ENCODE assay signal across 8 cellular contexts in genomic region chr2:222424281-222424728, GRCh38. TPM values are rescaled to one million over a fixed set of nuclear protein-coding genes. Genes with fewer than 3 reads are reported as not detected.
DNase-seq lines count a peak whose midpoint lies in the region; ATAC-seq and TF ChIP-seq lines count a peak whose summit lies in the region.

SGPP2 (plus strand) TSS chr2:222424543; CDS start chr2:222424603, 60 bp downstream.

- DNase-seq in SK-N-SH (no peak), esophagus squamous epithelium (lab: John Stamatoyannopoulos, UW) (no peak), osteoblast (ENCODE audit: insufficient read length, low spot score, missing footprints) (peak; percentile 53), uterus (no peak), KBM-7 (no peak)
- peak; percentile 74 for DNase-seq in activated CD4-positive, alpha-beta T cell treated with anti-CD3 and anti-CD28 coated beads, Interleukin-2, amount 10 ng/mL, durations not matched to agents 24 days and 14 days

- H3K27ac ChIP-seq in SK-N-SH (ENCODE audit: low read depth in 2 of 2, low read length in 1 of 2) (no peak within 1 kb of the TSS), esophagus squamous epithelium (peak within 1 kb of the TSS; percentile 80 to 95 (median 88)), osteoblast (ENCODE audit: low read depth, low read length) (no peak within 1 kb of the TSS), uterus (no peak within 1 kb of the TSS)

- TF ChIP-seq RAD21 in SK-N-SH (IDR thresholded peaks at IDR 0.05; ENCODE audit: low read length), result no peak

- no peaks in the 10 kb centered on the region for H3K79me2 ChIP-seq in SK-N-SH (ENCODE audit: insufficient read depth)
- H3K79me2 ChIP-seq in osteoblast (ENCODE audit: insufficient read depth, low read length), result no peaks in the 10 kb centered on the region

- no peaks in the 10 kb centered on the region for H3K9me3 Mint-ChIP-seq in activated CD4-positive, alpha-beta T cell treated with anti-CD3 and anti-CD28 coated beads, Interleukin-2, amount 10 ng/mL, durations not matched to agents 24 days and 14 days

- H3K4me3 Mint-ChIP-seq in activated CD4-positive, alpha-beta T cell treated with anti-CD3 and anti-CD28 coated beads, Interleukin-2, amount 10 ng/mL, durations not matched to agents 24 days and 14 days, result peak within 1 kb of the TSS; percentile 90

- ATAC-seq in SK-N-SH treated with all-trans-retinoic acid at 6 μM for 48 hours, result no peak; the same call in 2 of the 3 replicates
- peak; percentile 28 for ATAC-seq in HG03103 (IDR thresholded peaks at IDR 0.05; ENCODE audit: low read depth, unreplicated experiment)

- CTCF ChIA-PET in SK-N-SH (lab: Yijun Ruan, JAX), result interaction anchor here (3.3 kb wide), 1 partner anchor 106 kb away, joined by 8 read pairs; no protein-coding TSS in a partner anchor

- H4K20me1 ChIP-seq in SK-N-SH (ENCODE audit: insufficient read depth) (no peaks in the 10 kb centered on the region), osteoblast (ENCODE audit: insufficient read depth, low read length) (no peaks in the 10 kb centered on the region)

- peaks cover 16% of the 10 kb centered on the region; the same call in 1 of the 2 replicates for H3K27me3 ChIP-seq in SK-N-SH (ENCODE audit: insufficient read depth)
- H3K27me3 ChIP-seq in esophagus squamous epithelium, result peaks cover 0 to 47% (median 2%) of the 10 kb centered on the region in 4 donors
- peaks cover 19% of the 10 kb centered on the region for H3K27me3 ChIP-seq in osteoblast (ENCODE audit: insufficient read depth, low read length)
- H3K27me3 ChIP-seq in uterus, result peaks cover 9 to 18% of the 10 kb centered on the region in 2 donors

- TF ChIP-seq EP300 in SK-N-SH (IDR thresholded peaks at IDR 0.05; ENCODE audit: borderline replicate concordance in 1 of 2, low read depth in 1 of 2, low read length in 1 of 2), result no peak

- H3K4me1 ChIP-seq in SK-N-SH (ENCODE audit: control insufficient read depth in 1 of 2, insufficient read depth in 2 of 2, low read depth in 1 of 2, low read length in 1 of 2) (peaks cover 0 to 2% of the 10 kb centered on the region in 2 experiments; a peak in 1 of 4 replicates), esophagus squamous epithelium (peaks cover 7 to 62% (median 18%) of the 10 kb centered on the region in 3 donors), osteoblast (ENCODE audit: insufficient read depth, low read length) (no peaks in the 10 kb centered on the region), uterus (peaks cover 0 to 7% of the 10 kb centered on the region in 2 donors)

- H3K27ac Mint-ChIP-seq in activated CD4-positive, alpha-beta T cell treated with anti-CD3 and anti-CD28 coated beads, Interleukin-2, amount 10 ng/mL, durations not matched to agents 24 days and 14 days, result peak within 1 kb of the TSS; percentile 98

- intact Hi-C loops in activated CD4-positive, alpha-beta T cell treated with anti-CD3 and anti-CD28 coated beads, Interleukin-2, amount 10 ng/mL, durations not matched to agents 24 days and 14 days (cut with micrococcal nuclease), result loop anchor here (2.0 to 10.0 kb wide), 2 partner anchors 232 to 1600 kb away; partner anchors contain the start of gene FARSB
- intact Hi-C loops in esophagus squamous epithelium (cut with DNase I) (loop anchor here (5.0 kb wide), 1 partner anchor 102 kb away; a partner anchor contains a TSS), uterus (cut with DNase I; ENCODE audit: low total_unique reads) (no loop called here)

- TF ChIP-seq CTCF in SK-N-SH (IDR thresholded peaks at IDR 0.05) (no peak), esophagus squamous epithelium (IDR thresholded peaks at IDR 0.05) (no peak), osteoblast (IDR thresholded peaks at IDR 0.05; ENCODE audit: extremely low read depth, low read depth, low read length) (no peak), uterus (IDR thresholded peaks at IDR 0.05) (no peak)

- H3K9ac ChIP-seq in SK-N-SH, result no peak within 1 kb of the TSS

- H3K9me2 ChIP-seq in SK-N-SH, result no peaks in the 10 kb centered on the region

- no CpG with 5 or more reads among the region's 61 CpGs for WGBS in SK-N-SH (ENCODE audit: low lambda C conversion rate)
- WGBS in esophagus squamous epithelium, 2 donors, result 0% methylated on average over 12 of the region's 61 CpGs; no CpG with 5 or more reads in 1 of the 2 donors

- H3K4me2 ChIP-seq in SK-N-SH (peak within 1 kb of the TSS; percentile 7; the same call in 1 of the 2 replicates), osteoblast (ENCODE audit: insufficient read depth, low read length) (no peak within 1 kb of the TSS)

- in situ Hi-C loops in KBM-7 (cut with MboI; ENCODE audit: low pct_unique_long_range_greater_than_20kb, low sequenced_read_pairs), result no loop called here

- H2AFZ ChIP-seq in SK-N-SH (ENCODE audit: low read depth) (no peak within 1 kb of the TSS), osteoblast (ENCODE audit: low read length) (no peak within 1 kb of the TSS)

- peaks cover 26% of the 10 kb centered on the region for H3K27me3 Mint-ChIP-seq in activated CD4-positive, alpha-beta T cell treated with anti-CD3 and anti-CD28 coated beads, Interleukin-2, amount 10 ng/mL, durations not matched to agents 24 days and 14 days

- peaks cover 48% of the 10 kb centered on the region for H3K4me1 Mint-ChIP-seq in activated CD4-positive, alpha-beta T cell treated with anti-CD3 and anti-CD28 coated beads, Interleukin-2, amount 10 ng/mL, durations not matched to agents 24 days and 14 days

- H3K9me3 ChIP-seq in SK-N-SH, result no peaks in the 10 kb centered on the region
- no peaks in the 10 kb centered on the region for H3K9me3 ChIP-seq in esophagus squamous epithelium
- H3K9me3 ChIP-seq in osteoblast (ENCODE audit: low read depth, low read length), result no peaks in the 10 kb centered on the region
- no peaks in the 10 kb centered on the region for H3K9me3 ChIP-seq in uterus

- peaks cover 22% of the 10 kb centered on the region for H3K36me3 Mint-ChIP-seq in activated CD4-positive, alpha-beta T cell treated with anti-CD3 and anti-CD28 coated beads, Interleukin-2, amount 10 ng/mL, durations not matched to agents 24 days and 14 days (ENCODE audit: low read depth)

- H3K36me3 ChIP-seq in SK-N-SH (replicated peaks in 1 of 2; ENCODE audit: control insufficient read depth in 1 of 2, insufficient read depth in 2 of 2, low read length in 1 of 2) (no peaks in the 10 kb centered on the region), esophagus squamous epithelium (no peaks in the 10 kb centered on the region), osteoblast (ENCODE audit: insufficient read depth, low read length) (no peaks in the 10 kb centered on the region), uterus (no peaks in the 10 kb centered on the region)

- no peaks in the 10 kb centered on the region for H3F3A ChIP-seq in SK-N-SH (replicated peaks; ENCODE audit: insufficient read depth)

- TF ChIP-seq POLR2A in esophagus squamous epithelium (IDR thresholded peaks at IDR 0.05), result peak in 1 of 4 donors; percentile 68
- TF ChIP-seq POLR2A in uterus (IDR thresholded peaks at IDR 0.05), result peak in 1 of 2 donors; percentile 21

- POLR2A ChIA-PET in SK-N-SH (lab: Yijun Ruan, JAX), result no interaction called here

- H3K4me3 ChIP-seq in SK-N-SH (ENCODE audit: low read depth in 2 of 2, low read length in 1 of 2) (peak within 1 kb of the TSS; percentile 12 to 46; a peak in 3 of 4 replicates), esophagus squamous epithelium (peak within 1 kb of the TSS; percentile 62 to 97 (median 76)), osteoblast (ENCODE audit: insufficient read depth, low read length) (no peak within 1 kb of the TSS), uterus (peak within 1 kb of the TSS in 1 of 2 donors; percentile 53)

TF ChIP-seq in SK-N-SH, 30 proteins besides CTCF, POLR2A, EP300 and RAD21 (continues in another document):
- no peak for TF ChIP-seq SIN3A (IDR thresholded peaks at IDR 0.05; ENCODE audit: borderline replicate concordance, low read depth, low read length)
- no peak for TF ChIP-seq YY1 (IDR thresholded peaks at IDR 0.05; ENCODE audit: low read depth)

TF ChIP-seq in SK-N-SH treated with all-trans-retinoic acid at 6 μM for 48 hours, 23 proteins besides CTCF, POLR2A, EP300 and RAD21 (continues in another document):
- TF ChIP-seq BACH2 (CRISPR knock-in tag; IDR thresholded peaks at IDR 0.05; ENCODE audit: borderline replicate concordance) (no peak), ZFP3 (CRISPR knock-in tag; IDR thresholded peaks at IDR 0.05) (no peak), ZC3H10 (CRISPR knock-in tag; IDR thresholded peaks at IDR 0.05) (no peak), ZNF70 (CRISPR knock-in tag; IDR thresholded peaks at IDR 0.05) (no peak), ARNTL (CRISPR knock-in tag; IDR thresholded peaks at IDR 0.05; ENCODE audit: borderline replicate concordance, low read depth) (no peak), ISL1 (CRISPR knock-in tag; IDR thresholded peaks at IDR 0.05) (no peak), ZNF8 (CRISPR knock-in tag; IDR thresholded peaks at IDR 0.05) (no peak), PATZ1 (CRISPR knock-in tag; IDR thresholded peaks at IDR 0.05; ENCODE audit: borderline replicate concordance) (no peak), OSR1 (CRISPR knock-in tag; IDR thresholded peaks at IDR 0.05) (no peak), RARB (CRISPR knock-in tag; IDR thresholded peaks at IDR 0.05) (no peak)

RNA-seq across cellular contexts. Expression of gene SGPP2, which starts in this region (rescaled TPM):
- polyA plus RNA-seq in SK-N-SH (2012; rRNA removed), result 0.03 TPM in 2 replicates
- 0.08 and 0.10 TPM in 2 replicates for polyA plus RNA-seq in SK-N-SH (2012; cell fraction: cytosol; rRNA removed)
- 0.01 and 0.04 TPM in 2 replicates for polyA plus RNA-seq in SK-N-SH (2012; cell fraction: nucleus; rRNA removed)
- 22.9 and 23.0 TPM in 2 replicates for total RNA-seq in activated CD4-positive, alpha-beta T cell treated with anti-CD3 and anti-CD28 coated beads, Interleukin-2, amount 10 ng/mL, durations not matched to agents 24 days and 14 days
- total RNA-seq in esophagus squamous epithelium (10 to 100 TPM; 33.6 to 66.0 (median 49.4) TPM), osteoblast (not detected in 2 replicates), uterus (1 to 10 TPM in 2 of 4 donors, under 1 TPM in 1, not detected in 1; under 0.01 to 8.6 (median 4.2) TPM)

Comparison
In these comparisons a context has a peak if more than half of its experiments do, and no peak if none do; other contexts are left out.
1. Peak in DNase-seq in osteoblast; RNA of the gene not detected or under 1 TPM.
2. H3K27ac ChIP-seq: peak in esophagus squamous epithelium (4 of 4); none in SK-N-SH (0 of 2), osteoblast (single experiment) and uterus (0 of 2).